10 cellular contexts compared by ENCODE assay signal in the genomic region with DNA sequence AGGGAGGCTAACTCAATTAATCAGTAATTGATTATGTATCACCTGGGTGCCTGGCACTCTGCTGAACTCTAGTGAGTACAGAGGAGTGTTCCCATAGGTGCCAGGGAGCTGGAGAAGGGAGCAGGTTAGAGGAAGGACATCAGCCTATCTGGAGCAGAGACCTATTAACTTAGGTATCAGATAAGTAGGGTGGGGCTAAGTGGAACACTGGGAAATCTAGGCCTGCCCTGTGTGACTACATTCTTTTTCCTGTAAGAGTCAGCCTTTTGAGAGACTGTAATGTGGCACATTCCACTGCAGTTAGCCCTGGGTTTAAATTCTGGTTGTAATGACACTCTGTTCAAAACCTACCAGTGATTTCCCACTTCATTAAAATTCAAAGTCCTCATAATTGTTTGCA. TPM values are rescaled to one million over a fixed set of nuclear protein-coding genes. Genes with fewer than 3 reads are reported as not detected.
DNase-seq lines count a peak whose midpoint lies in the region; ATAC-seq and FAIRE-seq lines count a peak whose summit lies in the region.
"Had no signal": no experiment of that assay in that cellular context is flagged by ENCODE, and none has a peak within 500 bp of the region (broad histone marks: within the 10 kb centered on the region; RNA-seq: fewer than 3 reads in every experiment).

No MANE protein-coding gene starts in this region.

- H3K4me2 ChIP-seq in GM23248 (ENCODE audit: unreplicated experiment), result peak overlapping the region; percentile 45

- H3F3A ChIP-seq in GM23248 (ENCODE audit: insufficient read depth), result peaks cover 22% of the 10 kb centered on the region; the same call in 1 of the 2 replicates

- peaks cover 100% of the 10 kb centered on the region for H3K79me2 ChIP-seq in GM23248 (ENCODE audit: insufficient read depth)

- peaks cover 39% of the 10 kb centered on the region for H3K36me3 Mint-ChIP-seq in activated T-helper 17 cell treated with anti-CD3 and anti-CD28 coated beads, Interleukin-2, amount 50 U/mL, for 72 hours (ENCODE audit: low read depth)

- no peaks in the 10 kb centered on the region for H3K9me3 Mint-ChIP-seq in activated T-helper 17 cell treated with anti-CD3 and anti-CD28 coated beads, Interleukin-2, amount 50 U/mL, for 72 hours
- H3K9me3 Mint-ChIP-seq: activated naive CD4-positive, alpha-beta T cell treated with anti-CD3 and anti-CD28 coated beads, Interleukin-2, amount 10 ng/mL, durations not matched to agents 7 days and 5 days had no signal

- H3K4me3 Mint-ChIP-seq in activated T-helper 17 cell treated with anti-CD3 and anti-CD28 coated beads, Interleukin-2, amount 50 U/mL, for 72 hours, result no peak overlapping the region
- H3K4me3 Mint-ChIP-seq: activated naive CD4-positive, alpha-beta T cell treated with anti-CD3 and anti-CD28 coated beads, Interleukin-2, amount 10 ng/mL, durations not matched to agents 7 days and 5 days had no signal

- H3K4me3 ChIP-seq in GM23248 (no peak overlapping the region), right cardiac atrium (ENCODE audit: low read length) (no peak overlapping the region)

- H3K27me3 ChIP-seq in GM23248 (replicated peaks; ENCODE audit: insufficient read depth) (no peaks in the 10 kb centered on the region), right cardiac atrium (ENCODE audit: control insufficient read depth, insufficient read depth) (no peaks in the 10 kb centered on the region)

- H3K27me3 Mint-ChIP-seq in activated T-helper 17 cell treated with anti-CD3 and anti-CD28 coated beads, Interleukin-2, amount 50 U/mL, for 72 hours, result no peaks in the 10 kb centered on the region
- H3K27me3 Mint-ChIP-seq: activated naive CD4-positive, alpha-beta T cell treated with anti-CD3 and anti-CD28 coated beads, Interleukin-2, amount 10 ng/mL, durations not matched to agents 7 days and 5 days had no signal

- peak overlapping the region; percentile 6 for H3K27ac Mint-ChIP-seq in activated T-helper 17 cell treated with anti-CD3 and anti-CD28 coated beads, Interleukin-2, amount 50 U/mL, for 72 hours
- H3K27ac Mint-ChIP-seq: activated naive CD4-positive, alpha-beta T cell treated with anti-CD3 and anti-CD28 coated beads, Interleukin-2, amount 10 ng/mL, durations not matched to agents 7 days and 5 days had no signal

- peak overlapping the region; percentile 45 for H3K9ac ChIP-seq in GM23248

- H3K4me1 ChIP-seq in GM23248 (ENCODE audit: insufficient read depth), result peaks cover 39% of the 10 kb centered on the region
- H3K4me1 ChIP-seq in right cardiac atrium (ENCODE audit: control insufficient read depth, insufficient read depth, low read length), result peaks cover 8% of the 10 kb centered on the region

- peak overlapping the region; percentile 78 for H3K27ac ChIP-seq in GM23248
- no peak overlapping the region for H3K27ac ChIP-seq in right cardiac atrium (ENCODE audit: low read length)

- peak; percentile 72 for DNase-seq in GM23248
- no peak for DNase-seq in right cardiac atrium
- peak; percentile 60 for DNase-seq in renal cortical epithelial cell (ENCODE audit: low read depth)
- no peak for DNase-seq in amniotic stem cell (lab: John Stamatoyannopoulos, UW)
- DNase-seq in SIG-M5 (lab: John Stamatoyannopoulos, UW), result no peak
- DNase-seq in HTR-8/SVneo (ENCODE audit: insufficient read length, low spot score), result no peak
- DNase-seq: activated naive CD4-positive, alpha-beta T cell treated with anti-CD3 and anti-CD28 coated beads, Interleukin-2, amount 10 ng/mL, durations not matched to agents 7 days and 5 days; NCI-H187 had no signal

- in situ Hi-C loops in GM23248 (cut with MboI), result no loop called here

- H4K20me1 ChIP-seq in GM23248 (ENCODE audit: insufficient read depth), result no peaks in the 10 kb centered on the region

- H3K4me1 Mint-ChIP-seq in activated T-helper 17 cell treated with anti-CD3 and anti-CD28 coated beads, Interleukin-2, amount 50 U/mL, for 72 hours, result peaks cover 6% of the 10 kb centered on the region

- FAIRE-seq in HTR-8/SVneo (lab: Jason Lieb, UNC), result no peak

- peaks cover 11% of the 10 kb centered on the region; the same call in 1 of the 2 replicates for H3K36me3 ChIP-seq in GM23248 (ENCODE audit: low read depth)

- intact Hi-C loops in right cardiac atrium (cut with DNase I), result no loop called here

- H3K9me3 ChIP-seq in GM23248 (ENCODE audit: low read depth) (no peaks in the 10 kb centered on the region), right cardiac atrium (ENCODE audit: control insufficient read depth, low read length) (no peaks in the 10 kb centered on the region)

- no peak for ATAC-seq in activated T-helper 17 cell treated with anti-CD3 and anti-CD28 coated beads, Interleukin-2, amount 50 U/mL, for 72 hours (replicated peaks)
- ATAC-seq in right cardiac atrium, result peak; percentile 41 to 82
- ATAC-seq in HG03196 (IDR thresholded peaks at IDR 0.05; ENCODE audit: unreplicated experiment), result no peak

- H2AFZ ChIP-seq in GM23248, result 0 out of 2 replicates have a peak overlapping the region, but pooled peaks have one; percentile 13

- no peaks in the 10 kb centered on the region for H3K9me2 ChIP-seq in GM23248 (ENCODE audit: insufficient read depth)

RNA-seq across cellular contexts. Expression of gene STX12, which starts 12.7 kb away (rescaled TPM):
- total RNA-seq in GM23248 (2014; rRNA removed; shearing (Covaris generic)), result 86.7 and 97.1 TPM in 2 replicates
- polyA plus RNA-seq in GM23248 (2016; fragmentation: Nextera tagmentation; extraction: Ambion mirVana), result 56.6 and 57.1 TPM in 2 replicates
- total RNA-seq in activated T-helper 17 cell treated with anti-CD3 and anti-CD28 coated beads, Interleukin-2, amount 50 U/mL, for 72 hours, result 10 to 100 TPM; 39.1 to 50.7 TPM
- 10 to 100 TPM; 26.0 to 40.8 (median 29.6) TPM for total RNA-seq in right cardiac atrium
- 20.1 TPM for polyA plus RNA-seq in right cardiac atrium
- total RNA-seq in renal cortical epithelial cell, result 66.0 and 75.5 TPM in 2 replicates

RNA-seq across cellular contexts. Expression of gene PPP1R8, which starts 44.8 kb away (rescaled TPM):
- 36.4 and 48.3 TPM in 2 replicates for total RNA-seq in GM23248 (2014; rRNA removed; shearing (Covaris generic))
- polyA plus RNA-seq in GM23248 (2016; fragmentation: Nextera tagmentation; extraction: Ambion mirVana) (7.4 and 7.7 TPM in 2 replicates), right cardiac atrium (18.7 TPM)
- 10 to 100 TPM; 41.0 to 57.9 TPM for total RNA-seq in activated T-helper 17 cell treated with anti-CD3 and anti-CD28 coated beads, Interleukin-2, amount 50 U/mL, for 72 hours
- total RNA-seq in right cardiac atrium (10 to 100 TPM; 24.2 to 26.8 (median 24.7) TPM), renal cortical epithelial cell (47.1 and 61.7 TPM in 2 replicates)

Comparison
In these comparisons a context has a peak if more than half of its experiments do, and no peak if none do; other contexts are left out.
1. DNase-seq: peak in GM23248 (single experiment) and renal cortical epithelial cell (single experiment); none in right cardiac atrium (0 of 3), amniotic stem cell (single experiment), SIG-M5 (single experiment) and HTR-8/SVneo (single experiment).
2. ATAC-seq: peak in right cardiac atrium (2 of 2); none in activated T-helper 17 cell treated with anti-CD3 and anti-CD28 coated beads, Interleukin-2, amount 50 U/mL, for 72 hours (single experiment) and HG03196 (single experiment).